Comparison of ENCODE assay signal across 1 cellular context in genomic region chr11:75759832-75760231, GRCh38.
TF ChIP-seq lines count a peak whose summit lies in the region.

No MANE protein-coding gene starts in this region.

TF ChIP-seq in endothelial cell of umbilical vein, 7 proteins besides CTCF, POLR2A, EP300 and RAD21:
- TF ChIP-seq EZH2 (IDR thresholded peaks at IDR 0.05; ENCODE audit: borderline replicate concordance, low read depth, low read length, severe bottlenecking) = no peak
- no peak for TF ChIP-seq GATA2 (IDR thresholded peaks at IDR 0.05; ENCODE audit: insufficient read depth, insufficient read length, low read depth, low read length)
- no peak for TF ChIP-seq FOS (IDR thresholded peaks at IDR 0.05; ENCODE audit: borderline replicate concordance, insufficient read depth, low read length)
- no peak for TF ChIP-seq POLR2AphosphoS5 (IDR thresholded peaks at IDR 0.05; ENCODE audit: insufficient read depth, low read depth, low read length)
- TF ChIP-seq MYC (IDR thresholded peaks at IDR 0.05; ENCODE audit: low read depth, low read length) = no peak
